In genomic region chr9:126652140-126652558, GRCh38 we compare ENCODE assay signal across 18 cellular contexts. TPM values are rescaled to one million over a fixed set of nuclear protein-coding genes. Genes with fewer than 3 reads are reported as not detected.
DNase-seq lines count a peak whose midpoint lies in the region; ATAC-seq and TF ChIP-seq lines count a peak whose summit lies in the region.
"Had no signal": no experiment of that assay in that cellular context is flagged by ENCODE, and none has a peak within 500 bp of the region (broad histone marks: within the 10 kb centered on the region; RNA-seq: fewer than 3 reads in every experiment).

No MANE protein-coding gene starts in this region.

- H4K8ac ChIP-seq in neuronal stem cell (ENCODE audit: low read depth, low read length), result no peak overlapping the region

- no peaks in the 10 kb centered on the region for H3K9me3 ChIP-seq in Caco-2
- H3K9me3 ChIP-seq in endodermal cell (ENCODE audit: control insufficient read depth, low read length), result no peaks in the 10 kb centered on the region
- no peaks in the 10 kb centered on the region for H3K9me3 ChIP-seq in neuronal stem cell (replicated peaks in 1 of 2; ENCODE audit: control insufficient read depth in 2 of 2, insufficient read depth in 1 of 2, low read depth in 1 of 2, low read length in 2 of 2)
- no peaks in the 10 kb centered on the region for H3K9me3 ChIP-seq in spleen

- no TSS peak for BruUV-seq in Caco-2 (replicated peaks; lab: Mats Ljungman, UMichigan)

- H3K36me3 ChIP-seq in Caco-2 (ENCODE audit: control insufficient read depth, insufficient read depth, low read length) (no peaks in the 10 kb centered on the region), endodermal cell (ENCODE audit: control insufficient read depth, insufficient read depth, low read length) (no peaks in the 10 kb centered on the region), neuronal stem cell (replicated peaks in 1 of 2; ENCODE audit: control insufficient read depth in 2 of 2, insufficient read depth in 2 of 2, low read length in 2 of 2) (no peaks in the 10 kb centered on the region), spleen (no peaks in the 10 kb centered on the region)

- no peak for TF ChIP-seq POLR2A in spleen (IDR thresholded peaks at IDR 0.05)

- peak overlapping the region; percentile 57 for H2AK5ac ChIP-seq in neuronal stem cell (ENCODE audit: low read depth, low read length)

- H3K27me3 Mint-ChIP-seq in Caco-2 (ENCODE audit: insufficient read depth, unreplicated experiment) (no peaks in the 10 kb centered on the region), endodermal cell (ENCODE audit: insufficient read depth) (peaks cover 48% of the 10 kb centered on the region)

- H3K27me3 ChIP-seq in Caco-2 (replicated peaks; ENCODE audit: control insufficient read depth, insufficient read depth, low read length) (no peaks in the 10 kb centered on the region), endodermal cell (ENCODE audit: control insufficient read depth, insufficient read depth, low read length, poor library complexity, severe bottlenecking) (peaks cover 12% of the 10 kb centered on the region), neuronal stem cell (ENCODE audit: control insufficient read depth in 3 of 3, insufficient read depth in 3 of 3, low read depth in 1 of 3, low read length in 3 of 3) (peaks cover 0 to 98% (median 16%) of the 10 kb centered on the region in 3 experiments), spleen (replicated peaks in 1 of 7) (peaks cover 0 to 92% (median 29%) of the 10 kb centered on the region in 7 donors)

- no peak overlapping the region for H3K4me3 ChIP-seq in Caco-2 (ENCODE audit: low read depth, low read length)
- no peak overlapping the region for H3K4me3 ChIP-seq in endodermal cell (ENCODE audit: low read length)
- no peak overlapping the region for H3K4me3 ChIP-seq in neuronal stem cell (ENCODE audit: low read length in 2 of 2)
- H3K4me3 ChIP-seq in spleen, result no peak overlapping the region

- intact Hi-C loops in Caco-2 (cut with micrococcal nuclease; ENCODE audit: unreplicated experiment) (loop anchor here (1.0 to 5.0 kb wide), 3 partner anchors 9 to 40 kb away; partner anchors contain the start of gene LMX1B), spleen (cut with DNase I; ENCODE audit: low total_unique reads) (no loop called here)

- H3K23ac ChIP-seq in neuronal stem cell (ENCODE audit: low read depth, low read length, poor library complexity), result peak overlapping the region; percentile 5

- CTCF ChIA-PET in Caco-2 (lab: Charles Lee), result interaction anchor here (0.6 to 1.5 kb wide), 6 partner anchors 8 to 242 kb away, joined by 3 to 5 read pairs (median 4); no protein-coding TSS in a partner anchor

- H2BK15ac ChIP-seq in neuronal stem cell (ENCODE audit: low read length), result peak overlapping the region; percentile 54

- H3K18ac ChIP-seq in neuronal stem cell (ENCODE audit: low read length), result peak overlapping the region; percentile 79

- H3K4me1 Mint-ChIP-seq in Caco-2 (ENCODE audit: low read depth, unreplicated experiment), result peaks cover 56% of the 10 kb centered on the region
- H3K4me1 Mint-ChIP-seq in endodermal cell, result peaks cover 43% of the 10 kb centered on the region

- H3K4me3 Mint-ChIP-seq in Caco-2 (ENCODE audit: unreplicated experiment) (peak overlapping the region; percentile 49), endodermal cell (no peak overlapping the region)
- H3K4me3 Mint-ChIP-seq: activated naive CD8-positive, alpha-beta T cell had no signal

- DNase-seq in Caco-2 (peak; percentile 89 to 94), NCI-H146 treated with DMSO at 0.1 percent for 48 hours (lab: John Stamatoyannopoulos, UW; ENCODE audit: unreplicated experiment) (peak; percentile 72), endodermal cell (peak; percentile 79), neuronal stem cell (ENCODE audit: low spot score) (no peak), spleen (no peak)
- DNase-seq in activated CD4-positive, alpha-beta T cell treated with anti-CD3 and anti-CD28 coated beads, Interleukin-2, amount 50 U/mL, for 1 hour, result no peak
- no peak for DNase-seq in stimulated activated naive CD4-positive, alpha-beta T cell (lab: John Stamatoyannopoulos, UW)
- DNase-seq: C1 segment of cervical spinal cord; midbrain; MV-4-11; NCI-H2029 treated with DMSO at 0.1 percent for 48 hours; NCI-H524 treated with DMSO at 0.1 percent for 48 hours; Right ventricle myocardium superior; stimulated activated CD4-positive, alpha-beta T cell treated with anti-CD3 and anti-CD28 coated beads, Interleukin-12 subunit alpha, Interleukin-12 subunit beta, amount 100 ng/mL, for 4 hours had no signal

- no peaks in the 10 kb centered on the region for H3K79me1 ChIP-seq in neuronal stem cell (ENCODE audit: low read depth, low read length)

- TF ChIP-seq CTCF in Caco-2 (IDR thresholded peaks at IDR 0.05; ENCODE audit: insufficient read depth in 1 of 2, low read depth in 1 of 2, low read length in 1 of 2, severe bottlenecking in 1 of 2, unreplicated experiment in 1 of 2) (no peak), endodermal cell (conservative IDR thresholded peaks at IDR 0.05) (no peak), spleen (IDR thresholded peaks at IDR 0.05 in 8 of 11, conservative IDR thresholded peaks at IDR 0.05 in 3 of 11) (no peak)

- peak overlapping the region; percentile 79 for H2BK5ac ChIP-seq in neuronal stem cell (ENCODE audit: low read length)

- H3K9me3 Mint-ChIP-seq in Caco-2 (ENCODE audit: unreplicated experiment) (peaks cover 8% of the 10 kb centered on the region), endodermal cell (no peaks in the 10 kb centered on the region)

- no peak overlapping the region for H4K91ac ChIP-seq in neuronal stem cell (ENCODE audit: low read depth, low read length, poor library complexity)

- no peak overlapping the region for H2BK12ac ChIP-seq in neuronal stem cell (ENCODE audit: low read length)

- no peak overlapping the region for H3K9ac ChIP-seq in endodermal cell (ENCODE audit: extremely low read depth, low read length, poor library complexity, severe bottlenecking)
- H3K9ac ChIP-seq in neuronal stem cell (ENCODE audit: low read depth, low read length, poor library complexity), result peak overlapping the region; percentile 51
- H3K9ac ChIP-seq: KMS-11 had no signal

- H3K36me3 Mint-ChIP-seq in Caco-2 (ENCODE audit: insufficient read depth, unreplicated experiment), result no peaks in the 10 kb centered on the region
- H3K36me3 Mint-ChIP-seq in endodermal cell (ENCODE audit: low read depth), result no peaks in the 10 kb centered on the region
- H3K36me3 Mint-ChIP-seq: activated naive CD8-positive, alpha-beta T cell had no signal

- H3K27ac ChIP-seq in endodermal cell (ENCODE audit: low read depth, low read length) (no peak overlapping the region), neuronal stem cell (replicated peaks; ENCODE audit: low read length) (no peak overlapping the region), spleen (no peak overlapping the region)
- H3K27ac ChIP-seq: KMS-11 had no signal

- peaks cover 44% of the 10 kb centered on the region for H3K4me1 ChIP-seq in Caco-2
- H3K4me1 ChIP-seq in endodermal cell (ENCODE audit: control insufficient read depth, insufficient read depth, low read length), result peaks cover 32% of the 10 kb centered on the region
- H3K4me1 ChIP-seq in neuronal stem cell (ENCODE audit: control insufficient read depth in 2 of 2, insufficient read depth in 1 of 2, low read depth in 1 of 2, low read length in 2 of 2), result peaks cover 0 to 13% of the 10 kb centered on the region in 2 donors
- peaks cover 0 to 5% (median 0%) of the 10 kb centered on the region in 6 donors for H3K4me1 ChIP-seq in spleen

- H3K27ac Mint-ChIP-seq in Caco-2 (ENCODE audit: unreplicated experiment) (peak overlapping the region; percentile 48), endodermal cell (peak overlapping the region; percentile 16)
- H3K27ac Mint-ChIP-seq: activated naive CD8-positive, alpha-beta T cell had no signal

- H3K14ac ChIP-seq in neuronal stem cell (ENCODE audit: low read length), result peak overlapping the region; percentile 57

- H3K4ac ChIP-seq in neuronal stem cell (ENCODE audit: low read length), result no peak overlapping the region

- H2BK120ac ChIP-seq in neuronal stem cell (ENCODE audit: low read depth, low read length), result no peak overlapping the region

- no peak for ATAC-seq in HG02870 (IDR thresholded peaks at IDR 0.05; ENCODE audit: unreplicated experiment)

- WGBS in endodermal cell (ENCODE audit: insufficient coverage in 1 of 2, insufficient read length in 1 of 2), 2 experiments, result 15 to 30% methylated on average over 10 to 17 of the region's 17 CpGs
- WGBS in neuronal stem cell (ENCODE audit: extremely low coverage in 2 of 2, insufficient read length in 2 of 2, insufficient replicate concordance in 1 of 2), 2 donors, result no CpG with 5 or more reads among the region's 17 CpGs
- WGBS in spleen, 5 donors, result 11 to 21% (median 13%) methylated on average over 15 to 17 of the region's 17 CpGs

- POLR2A ChIA-PET in Caco-2 (lab: Charles Lee), result no interaction called here

- no peak overlapping the region for H2AFZ ChIP-seq in neuronal stem cell (ENCODE audit: low read length)

- no peak overlapping the region for H3K4me2 ChIP-seq in neuronal stem cell (ENCODE audit: insufficient read depth, low read length, poor library complexity, severe bottlenecking)
- H3K4me2 ChIP-seq: KMS-11 had no signal

RNA-seq across cellular contexts. Expression of gene LMX1B, which starts 38.4 kb away (rescaled TPM):
- total RNA-seq in Caco-2 (2022), result 15.5 and 17.0 TPM in 2 replicates
- total RNA-seq in endodermal cell, result 10 to 100 TPM; 11.1 to 11.4 TPM
- 15.4 TPM for polyA plus RNA-seq in endodermal cell (2013, experiment 1 of 2)
- 14.7 TPM for polyA plus RNA-seq in endodermal cell (2013, experiment 2 of 2)
- polyA plus RNA-seq in neuronal stem cell (2013, experiment 1 of 2), result 0.22 TPM
- polyA plus RNA-seq in neuronal stem cell (2013, experiment 2 of 2), result 0.18 TPM
- under 1 TPM in 1 of 7 donors, not detected in 6; 0.25 TPM for total RNA-seq in spleen
- under 1 TPM in 1 of 3 donors, not detected in 2; 0.02 TPM for polyA plus RNA-seq in spleen
- total RNA-seq: renal cortical epithelial cell had no signal

Comparison
In these comparisons a context has a peak if more than half of its experiments do, and no peak if none do; other contexts are left out.
1. DNase-seq: peak in Caco-2 (2 of 2), NCI-H146 treated with DMSO at 0.1 percent for 48 hours (single experiment) and endodermal cell (single experiment); none in neuronal stem cell (single experiment), activated CD4-positive, alpha-beta T cell treated with anti-CD3 and anti-CD28 coated beads, Interleukin-2, amount 50 U/mL, for 1 hour (single experiment), spleen (single experiment) and stimulated activated naive CD4-positive, alpha-beta T cell (0 of 6).
2. RNA of gene LMX1B, which starts 38.4 kb away (total RNA-seq): 15.5 to 17.0 TPM in Caco-2 and 11.1 to 11.4 TPM in endodermal cell; 0.25 TPM in spleen; every median in the first group is over 4 times any median in the second.